1 cellular context compared by ENCODE assay signal in genomic region chr1:145891587-145892485, GRCh38.
A peak's percentile ranks its signal among the peaks of the same experiment; 100 is the strongest.
TF ChIP-seq lines count a peak whose summit lies in the region.

No MANE protein-coding gene starts in this region.

TF ChIP-seq in HepG2, 621 proteins besides CTCF, POLR2A, EP300 and RAD21 (continued from another document and continues in another):
- TF ChIP-seq HBP1 (CRISPR knock-in tag; IDR thresholded peaks at IDR 0.05; ENCODE audit: low read depth) (no peak), ZMYM2 (CRISPR knock-in tag; IDR thresholded peaks at IDR 0.05) (no peak), BRF2 (CRISPR knock-in tag; IDR thresholded peaks at IDR 0.05) (peak; percentile 34; the same call in 1 of the 2 replicates), PRPF4 (IDR thresholded peaks at IDR 0.05; ENCODE audit: low read depth, low read length, poor library complexity, severe bottlenecking) (no peak), HMG20B (CRISPR knock-in tag; conservative IDR thresholded peaks at IDR 0.05) (0 out of 2 replicates have a peak, but pooled peaks have one; percentile 59), IRX3 (CRISPR knock-in tag; IDR thresholded peaks at IDR 0.05; ENCODE audit: borderline replicate concordance, low read depth) (no peak), RFX1 (IDR thresholded peaks at IDR 0.05) (no peak), MYC (CRISPR knock-in tag; IDR thresholded peaks at IDR 0.05; ENCODE audit: borderline replicate concordance) (no peak), SMYD3 (CRISPR knock-in tag; IDR thresholded peaks at IDR 0.05) (0 out of 2 replicates have a peak, but pooled peaks have one; percentile 33), ZBTB43 (CRISPR knock-in tag; conservative IDR thresholded peaks at IDR 0.05) (peak; percentile 80; the same call in 1 of the 2 replicates), ZNF616 (CRISPR knock-in tag; IDR thresholded peaks at IDR 0.05; ENCODE audit: low read depth) (no peak), KAT2B (IDR thresholded peaks at IDR 0.05; ENCODE audit: borderline replicate concordance, low read depth, low read length) (no peak), U2AF2 (IDR thresholded peaks at IDR 0.05; ENCODE audit: low read depth, low read length) (no peak), RCOR2 (CRISPR knock-in tag; IDR thresholded peaks at IDR 0.05) (peak; percentile 79), PITX1 (CRISPR knock-in tag; IDR thresholded peaks at IDR 0.05) (peak; percentile 50; the same call in 1 of the 2 replicates), SP2 (CRISPR knock-in tag; IDR thresholded peaks at IDR 0.05) (no peak), ZSCAN31 (CRISPR knock-in tag; IDR thresholded peaks at IDR 0.05; ENCODE audit: low read depth) (peak; percentile 19; the same call in 1 of the 2 replicates), ZNF280B (CRISPR knock-in tag; IDR thresholded peaks at IDR 0.05; ENCODE audit: borderline replicate concordance) (no peak; the same call in 1 of the 2 replicates), ZGPAT (CRISPR knock-in tag; IDR thresholded peaks at IDR 0.05) (peak; percentile 80), ZNF607 (CRISPR knock-in tag; IDR thresholded peaks at IDR 0.05; ENCODE audit: borderline replicate concordance) (peak; percentile 50; the same call in 1 of the 2 replicates), SMAD1 (CRISPR knock-in tag; IDR thresholded peaks at IDR 0.05; ENCODE audit: borderline replicate concordance, low read depth) (no peak), NR2F2 (IDR thresholded peaks at IDR 0.05; ENCODE audit: borderline replicate concordance, low read depth) (no peak), DPF2 (CRISPR knock-in tag; IDR thresholded peaks at IDR 0.05; ENCODE audit: borderline replicate concordance, low read depth) (peak; percentile 64; the same call in 1 of the 2 replicates), ZMAT3 (CRISPR knock-in tag; conservative IDR thresholded peaks at IDR 0.05) (no peak), TRIM24 (CRISPR knock-in tag; IDR thresholded peaks at IDR 0.05) (no peak), PCBP2 (optimal IDR thresholded peaks at IDR 0.05; ENCODE audit: low read depth, low read length, poor library complexity, severe bottlenecking) (no peak), ZNF75D (CRISPR knock-in tag; IDR thresholded peaks at IDR 0.05; ENCODE audit: borderline replicate concordance) (no peak), FUBP1 (CRISPR knock-in tag; IDR thresholded peaks at IDR 0.05; ENCODE audit: borderline replicate concordance) (no peak), SRF (IDR thresholded peaks at IDR 0.05; ENCODE audit: low read depth, low read length) (peak; percentile 50; the same call in 1 of the 2 replicates), MAFG (CRISPR knock-in tag; IDR thresholded peaks at IDR 0.05) (no peak), EHMT2 (IDR thresholded peaks at IDR 0.05; ENCODE audit: borderline replicate concordance, low read depth, low read length) (no peak), ZNF570 (CRISPR knock-in tag; IDR thresholded peaks at IDR 0.05; ENCODE audit: borderline replicate concordance) (no peak), CREB1 (IDR thresholded peaks at IDR 0.05) (no peak), CREB1 (CRISPR knock-in tag; IDR thresholded peaks at IDR 0.05) (peak; percentile 80), ZNF335 (CRISPR knock-in tag; IDR thresholded peaks at IDR 0.05) (0 out of 2 replicates have a peak, but pooled peaks have one; percentile 32), RFXANK (CRISPR knock-in tag; IDR thresholded peaks at IDR 0.05) (0 out of 2 replicates have a peak, but pooled peaks have one; percentile 64), ZFP62 (CRISPR knock-in tag; IDR thresholded peaks at IDR 0.05) (no peak), ZBTB49 (CRISPR knock-in tag; IDR thresholded peaks at IDR 0.05; ENCODE audit: borderline replicate concordance) (no peak), RFXAP (CRISPR knock-in tag; IDR thresholded peaks at IDR 0.05; ENCODE audit: borderline replicate concordance) (no peak), REST (IDR thresholded peaks at IDR 0.05; ENCODE audit: borderline replicate concordance in 1 of 2, low read depth in 1 of 2, low read length in 2 of 2) (peak in 1 of 2 experiments; percentile 27; a peak in 1 of 4 replicates), ZNF792 (CRISPR knock-in tag; IDR thresholded peaks at IDR 0.05) (peak; percentile 69; the same call in 1 of the 2 replicates), MXD1 (CRISPR knock-in tag; IDR thresholded peaks at IDR 0.05) (no peak), CERS6 (CRISPR knock-in tag; IDR thresholded peaks at IDR 0.05) (no peak), CBX5 (CRISPR knock-in tag; IDR thresholded peaks at IDR 0.05; ENCODE audit: borderline replicate concordance) (peak; percentile 31; the same call in 1 of the 2 replicates), IKZF4 (CRISPR knock-in tag; IDR thresholded peaks at IDR 0.05; ENCODE audit: borderline replicate concordance, low read depth, not compliant biosample characterization) (no peak), MZF1 (CRISPR knock-in tag; IDR thresholded peaks at IDR 0.05; ENCODE audit: borderline replicate concordance) (no peak), ELF1 (CRISPR knock-in tag; IDR thresholded peaks at IDR 0.05) (peak; percentile 89), ZNF33B (CRISPR knock-in tag; IDR thresholded peaks at IDR 0.05) (no peak), FLYWCH1 (CRISPR knock-in tag; IDR thresholded peaks at IDR 0.05) (no peak), KLF16 (CRISPR knock-in tag; IDR thresholded peaks at IDR 0.05) (peak in 1 of 2 experiments; percentile 76; a peak in 1 of 4 replicates), ZNF850 (CRISPR knock-in tag; conservative IDR thresholded peaks at IDR 0.05) (no peak)
